ENCODE assay signal across 17 cellular contexts in the genomic region with DNA sequence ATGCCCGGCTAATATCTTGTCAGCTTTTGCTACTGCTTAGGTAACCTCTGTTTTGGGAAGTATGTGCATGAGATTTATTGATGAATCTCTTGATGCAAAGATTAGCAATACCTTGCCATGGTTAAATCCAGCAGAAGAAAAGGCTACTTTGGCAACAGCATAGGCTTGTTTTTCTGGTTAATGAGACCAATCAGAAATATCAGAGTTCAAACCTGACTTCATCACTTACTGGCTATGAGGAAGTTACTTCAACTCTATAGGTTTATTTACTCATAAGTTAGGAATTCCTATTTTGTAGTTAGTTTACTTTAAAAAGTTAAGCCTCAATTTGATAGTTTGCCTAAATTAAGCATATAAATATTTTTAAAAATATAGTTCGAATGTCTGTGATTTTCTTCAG.
DNase-seq lines count a peak whose midpoint lies in the region; ATAC-seq, FAIRE-seq and TF ChIP-seq lines count a peak whose summit lies in the region.
"Had no signal": no experiment of that assay in that cellular context is flagged by ENCODE, and none has a peak within 500 bp of the region (broad histone marks: within the 10 kb centered on the region; RNA-seq: fewer than 3 reads in every experiment).

No MANE protein-coding gene starts in this region.

- no peaks in the 10 kb centered on the region for H3K27me3 ChIP-seq in HCT116 (ENCODE audit: insufficient read depth, low read length)
- H3K27me3 ChIP-seq: suprapubic skin had no signal

- no TSS peak for BruUV-seq in HCT116 (replicated peaks; lab: Mats Ljungman, UMichigan)
- no TSS peak for BruUV-seq in MCF 10A (replicated peaks; lab: Mats Ljungman, UMichigan)

- H3K9ac ChIP-seq in HCT116 (ENCODE audit: low read length) = peak overlapping the region; percentile 21; the same call in 1 of the 2 replicates

- H4K20me1 ChIP-seq in HCT116 (ENCODE audit: insufficient read depth) = no peaks in the 10 kb centered on the region

- H3K79me2 ChIP-seq in HCT116 (ENCODE audit: insufficient read depth, low read length) = peaks cover 39% of the 10 kb centered on the region

- DNase-seq in A549 (ENCODE audit: low read depth in 1 of 2, low spot score in 1 of 2) (no peak), HCT116 (ENCODE audit: low read depth, low spot score) (no peak), MCF 10A (ENCODE audit: unreplicated experiment) (no peak), kidney tubule cell (ENCODE audit: low spot score) (peak; percentile 23), SKM-1 (lab: John Stamatoyannopoulos, UW; ENCODE audit: unreplicated experiment) (no peak), NCI-H1694 (lab: John Stamatoyannopoulos, UW) (no peak), GM12891 (ENCODE audit: insufficient read length, low spot score) (no peak)
- DNase-seq in activated CD4-positive, alpha-beta T cell treated with anti-CD3 and anti-CD28 coated beads for 1 hour = no peak
- DNase-seq: activated naive CD4-positive, alpha-beta T cell treated with Interleukin-2 at 50 U/mL for 16 hours; amygdala; CD4-positive, alpha-beta T cell; left colon; NCI-H526; SHP77; stimulated activated CD4-positive, alpha-beta T cell treated with anti-CD3 and anti-CD28 coated beads, Interleukin-12 subunit alpha, Interleukin-12 subunit beta, amount 100 ng/mL, for 4 hours had no signal

- no peak overlapping the region for H2AFZ ChIP-seq in HCT116 (ENCODE audit: low read depth, low read length, poor library complexity, severe bottlenecking)

- H3K36me3 Mint-ChIP-seq in MCF 10A (ENCODE audit: insufficient read depth, unreplicated experiment) = no peaks in the 10 kb centered on the region

- POLR2A ChIA-PET in A549 (lab: Yijun Ruan, JAX) = no interaction called here
- POLR2A ChIA-PET in HCT116 (lab: Charles Lee) = no interaction called here
- POLR2A ChIA-PET in MCF 10A (lab: Yijun Ruan, JAX) = interaction anchor here (1.2 kb wide), 1 partner anchor 9 kb away, joined by 7 read pairs; no protein-coding TSS in a partner anchor

- H3K9me3 ChIP-seq in A549 (no peaks in the 10 kb centered on the region), HCT116 (ENCODE audit: control insufficient read depth in 1 of 2, insufficient read depth in 1 of 2, low read depth in 1 of 2, low read length in 2 of 2) (no peaks in the 10 kb centered on the region)
- H3K9me3 ChIP-seq: suprapubic skin had no signal

- no peak for TF ChIP-seq CTCF in A549 (IDR thresholded peaks at IDR 0.05)
- no peak for TF ChIP-seq CTCF in HCT116 (IDR thresholded peaks at IDR 0.05 in 2 of 3, conservative IDR thresholded peaks at IDR 0.05 in 1 of 3; ENCODE audit: borderline replicate concordance in 1 of 3, insufficient read depth in 1 of 3, low read depth in 2 of 3, low read length in 2 of 3)
- TF ChIP-seq CTCF in MCF 10A (IDR thresholded peaks at IDR 0.05; ENCODE audit: unreplicated experiment) = no peak

- H3K9me2 ChIP-seq in HCT116 (ENCODE audit: insufficient read depth) = no peaks in the 10 kb centered on the region

- H3K36me3 ChIP-seq in HCT116 (ENCODE audit: control insufficient read depth in 1 of 2, insufficient read depth in 2 of 2, low read length in 2 of 2) = peaks cover 0 to 8% of the 10 kb centered on the region in 2 experiments; a peak in 1 of 4 replicates
- H3K36me3 ChIP-seq: suprapubic skin had no signal

- CTCF ChIA-PET in A549 (lab: Yijun Ruan, JAX) (no interaction called here), HCT116 (lab: Charles Lee) (no interaction called here), MCF 10A (lab: Yijun Ruan, JAX) (interaction anchor here (0.7 kb wide), 1 partner anchor 25 kb away, joined by 5 read pairs; no protein-coding TSS in a partner anchor)

- intact Hi-C loops in HCT116 (cut with micrococcal nuclease) (no loop called here), MCF 10A (cut with micrococcal nuclease) (loop anchor here (5.0 kb wide), 1 partner anchor 58 kb away; no protein-coding TSS in a partner anchor)

- no peaks in the 10 kb centered on the region for H3K9me3 Mint-ChIP-seq in MCF 10A (ENCODE audit: unreplicated experiment)
- H3K9me3 Mint-ChIP-seq: T-helper 1 cell treated with Interleukin-12 subunit alpha and Interleukin-12 subunit beta and Interleukin-4 antibody, amounts not matched to agents 30 μg/mL and 1 μg/mL, for 36 hours had no signal

- H3K27ac Mint-ChIP-seq in MCF 10A (ENCODE audit: low read depth, unreplicated experiment) = peak overlapping the region; percentile 85
- H3K27ac Mint-ChIP-seq: CD4-positive, alpha-beta T cell; T-helper 1 cell treated with Interleukin-12 subunit alpha and Interleukin-12 subunit beta and Interleukin-4 antibody, amounts not matched to agents 30 μg/mL and 1 μg/mL, for 36 hours had no signal

- H3K4me1 Mint-ChIP-seq in MCF 10A (ENCODE audit: insufficient read depth, unreplicated experiment) = peaks cover 42% of the 10 kb centered on the region

- H3K4me3 ChIP-seq in A549 (no peak overlapping the region), HCT116 (replicated peaks in 1 of 2; ENCODE audit: low read depth in 1 of 2, low read length in 2 of 2) (no peak overlapping the region; a peak in 2 of 4 replicates)
- H3K4me3 ChIP-seq: suprapubic skin had no signal

- no peak for ATAC-seq in A549
- no peak for ATAC-seq in HCT116
- ATAC-seq: left colon had no signal

- WGBS in A549 (ENCODE audit: missing lambda C conversion rate) = 25% methylated on average over 2 of the region's 2 CpGs

- FAIRE-seq in A549 (lab: Jason Lieb, UNC) = no peak
- FAIRE-seq in GM12891 (lab: Jason Lieb, UNC) = no peak

- no peaks in the 10 kb centered on the region for H3K27me3 Mint-ChIP-seq in MCF 10A (ENCODE audit: insufficient read depth, unreplicated experiment)
- H3K27me3 Mint-ChIP-seq: CD4-positive, alpha-beta T cell had no signal

- RAD21 ChIA-PET in HCT116 (lab: Charles Lee; ENCODE audit: low non-redundant PET in 1 of 2, low total read pairs in 2 of 2, uncharacterized antibody in 2 of 2, unreplicated experiment in 2 of 2) = no interaction called here

- TF ChIP-seq RAD21 in A549 (conservative IDR thresholded peaks at IDR 0.05 in 1 of 2, IDR thresholded peaks at IDR 0.05 in 1 of 2) = no peak
- no peak for TF ChIP-seq RAD21 in HCT116 (IDR thresholded peaks at IDR 0.05; ENCODE audit: low read depth)

- H3K4me3 Mint-ChIP-seq in MCF 10A (ENCODE audit: unreplicated experiment) = no peak overlapping the region
- H3K4me3 Mint-ChIP-seq: CD4-positive, alpha-beta T cell; T-helper 1 cell treated with Interleukin-12 subunit alpha and Interleukin-12 subunit beta and Interleukin-4 antibody, amounts not matched to agents 30 μg/mL and 1 μg/mL, for 36 hours had no signal

- H3K4me1 ChIP-seq in A549 (peaks cover 49% of the 10 kb centered on the region), HCT116 (ENCODE audit: control insufficient read depth in 1 of 2, insufficient read depth in 2 of 2, low read length in 2 of 2) (peaks cover 60 to 62% of the 10 kb centered on the region in 2 experiments)

- H3K4me2 ChIP-seq in A549 (peak overlapping the region; percentile 81), HCT116 (ENCODE audit: low read length) (peak overlapping the region; percentile 51)

- TF ChIP-seq POLR2A in A549 (IDR thresholded peaks at IDR 0.05; ENCODE audit: low read length) (no peak), HCT116 (IDR thresholded peaks at IDR 0.05; ENCODE audit: borderline replicate concordance, extremely low read depth, insufficient read depth, insufficient read length) (no peak), GM12891 (IDR thresholded peaks at IDR 0.05; ENCODE audit: low read depth, low read length) (no peak)

- H3K27ac ChIP-seq in A549 (peak overlapping the region; percentile 60 to 72), HCT116 (ENCODE audit: low read depth, low read length) (peak overlapping the region; percentile 58; the same call in 1 of the 2 replicates)
- H3K27ac ChIP-seq: suprapubic skin had no signal

- no peak for TF ChIP-seq EP300 in A549 (IDR thresholded peaks at IDR 0.05)

TF ChIP-seq in A549, 52 proteins besides CTCF, POLR2A, EP300 and RAD21:
- TF ChIP-seq, protein P1, sequence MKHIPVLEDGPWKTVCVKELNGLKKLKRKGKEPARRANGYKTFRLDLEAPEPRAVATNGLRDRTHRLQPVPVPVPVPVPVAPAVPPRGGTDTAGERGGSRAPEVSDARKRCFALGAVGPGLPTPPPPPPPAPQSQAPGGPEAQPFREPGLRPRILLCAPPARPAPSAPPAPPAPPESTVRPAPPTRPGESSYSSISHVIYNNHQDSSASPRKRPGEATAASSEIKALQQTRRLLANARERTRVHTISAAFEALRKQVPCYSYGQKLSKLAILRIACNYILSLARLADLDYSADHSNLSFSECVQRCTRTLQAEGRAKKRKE (CRISPR knock-in tag; IDR thresholded peaks at IDR 0.05; ENCODE audit: low read depth) = no peak

TF ChIP-seq in HCT116, 20 proteins besides CTCF, POLR2A, EP300 and RAD21 (continues in another document):
- TF ChIP-seq POLR2AphosphoS5 (IDR thresholded peaks at IDR 0.05; ENCODE audit: low read depth, low read length) (no peak), EZH2 (IDR thresholded peaks at IDR 0.05) (no peak), EZH2phosphoT487 (IDR thresholded peaks at IDR 0.05; ENCODE audit: borderline replicate concordance) (no peak), SRF (IDR thresholded peaks at IDR 0.05; ENCODE audit: low read depth) (no peak), JUND (IDR thresholded peaks at IDR 0.05) (no peak), SIN3A (IDR thresholded peaks at IDR 0.05; ENCODE audit: low read depth) (no peak), TCF7L2 (IDR thresholded peaks at IDR 0.05; ENCODE audit: borderline replicate concordance, extremely low read depth, insufficient read depth, insufficient read length) (no peak), EGR1 (IDR thresholded peaks at IDR 0.05; ENCODE audit: low read depth) (no peak), CBX3 (IDR thresholded peaks at IDR 0.05; ENCODE audit: low read depth) (no peak), ZFX (IDR thresholded peaks at IDR 0.05) (no peak), ELF1 (IDR thresholded peaks at IDR 0.05; ENCODE audit: borderline replicate concordance, low read depth) (no peak)

TF ChIP-seq in GM12891, 5 proteins besides CTCF, POLR2A, EP300 and RAD21:
- TF ChIP-seq PAX5 (IDR thresholded peaks at IDR 0.05; ENCODE audit: insufficient read depth, low read length, severe bottlenecking) = no peak
- no peak for TF ChIP-seq TAF1 (IDR thresholded peaks at IDR 0.05; ENCODE audit: low read depth, low read length)
- no peak for TF ChIP-seq POU2F2 (IDR thresholded peaks at IDR 0.05; ENCODE audit: low read depth, low read length)
- TF ChIP-seq POLR2AphosphoS5 (IDR thresholded peaks at IDR 0.05; ENCODE audit: low read depth, low read length) = no peak
- TF ChIP-seq SPI1 (IDR thresholded peaks at IDR 0.05; ENCODE audit: low read depth, low read length) = no peak
